ENCODE assay signal across 29 cellular contexts in genomic region chr11:2129699-2130366, GRCh38. TPM values are rescaled to one million over a fixed set of nuclear protein-coding genes. Genes with fewer than 3 reads are reported as not detected.
"Had no signal": no experiment of that assay in that cellular context is flagged by ENCODE, and none has a peak within 500 bp of the region (broad histone marks: within the 10 kb centered on the region; RNA-seq: fewer than 3 reads in every experiment).

No MANE protein-coding gene starts in this region.

- H3K4me1 Mint-ChIP-seq: endodermal cell had no signal

- H3K9me3 Mint-ChIP-seq: endodermal cell; nephron; stimulated activated effector memory CD8-positive, alpha-beta T cell treated with anti-CD3 and anti-CD28 coated beads, Interleukin-12 subunit alpha, Interleukin-12 subunit beta, amount 100 ng/mL, for 72 hours had no signal

- DNase-seq: cerebellar nuclear complex; colonic mucosa; dermis blood vessel endothelial cell; effector CD4-positive, alpha-beta T cell; endodermal cell; erythroblast; foreskin melanocyte; heart right ventricle; hypothalamus; lower lobe of right lung; midbrain; naive B cell; small intestine; stimulated activated CD4-positive, alpha-beta T cell treated with anti-CD3 and anti-CD28 coated beads, Interleukin-4, amount 100 ng/mL, for 1 hour; stimulated activated CD8-positive, alpha-beta memory T cell treated with anti-CD3 and anti-CD28 coated beads, Interleukin-4, amount 100 ng/mL, for 48 hours; stimulated activated naive CD8-positive, alpha-beta T cell treated with anti-CD3 and anti-CD28 coated beads, Interleukin-15, Interleukin-2, amounts not matched to agents 100 U/mL and 50 U/mL, for 24 hours; thyroid gland; uterus had no signal

- H3K36me3 ChIP-seq: colonic mucosa, left lung, lower lobe of right lung, neutrophil, suprapubic skin, thyroid gland, upper lobe of left lung, uterus had no signal

- H3K4me3 ChIP-seq: colonic mucosa, heart right ventricle, left lung, lower lobe of right lung, suprapubic skin, thyroid gland, upper lobe of left lung, uterus had no signal

- H3K27me3 ChIP-seq: thyroid gland, uterus had no signal

- H3K27ac Mint-ChIP-seq: endodermal cell; memory B cell; stimulated activated effector memory CD8-positive, alpha-beta T cell treated with anti-CD3 and anti-CD28 coated beads, Interleukin-12 subunit alpha, Interleukin-12 subunit beta, amount 100 ng/mL, for 72 hours had no signal

- H3K27ac ChIP-seq: colonic mucosa, heart right ventricle, left lung, lower lobe of right lung, neutrophil, suprapubic skin, thyroid gland, upper lobe of left lung, uterus had no signal

- H3K4me3 Mint-ChIP-seq: endodermal cell; memory B cell; stimulated activated effector memory CD8-positive, alpha-beta T cell treated with anti-CD3 and anti-CD28 coated beads, Interleukin-12 subunit alpha, Interleukin-12 subunit beta, amount 100 ng/mL, for 72 hours had no signal

- H3K9me3 ChIP-seq: colonic mucosa, heart right ventricle, left lung, lower lobe of right lung, neutrophil, suprapubic skin, thyroid gland, upper lobe of left lung, uterus had no signal

- ATAC-seq: heart right ventricle; left lung; lower lobe of right lung; stimulated activated effector memory CD8-positive, alpha-beta T cell treated with anti-CD3 and anti-CD28 coated beads, Interleukin-12 subunit alpha, Interleukin-12 subunit beta, amount 100 ng/mL, for 72 hours; stimulated activated naive CD8-positive, alpha-beta T cell treated with anti-CD3 and anti-CD28 coated beads, Interleukin-15, Interleukin-2, amounts not matched to agents 100 U/mL and 50 U/mL, for 24 hours had no signal

- H3K4me1 ChIP-seq: colonic mucosa, left lung, lower lobe of right lung, suprapubic skin, thyroid gland, upper lobe of left lung, uterus had no signal

RNA-seq across cellular contexts. Expression of gene INS, which starts 31.2 kb away (rescaled TPM):
- total RNA-seq: dermis blood vessel endothelial cell, endodermal cell, endothelial cell of umbilical vein, glomerular endothelial cell, left lung, lower lobe of right lung, osteocyte, pulmonary artery endothelial cell, suprapubic skin, thyroid gland, uterus had no signal
- polyA plus RNA-seq: endothelial cell of umbilical vein had no signal

RNA-seq across cellular contexts. Expression of gene TH, which starts 41.8 kb away (rescaled TPM):
- total RNA-seq: dermis blood vessel endothelial cell, endodermal cell, endothelial cell of umbilical vein, heart right ventricle, lower lobe of right lung, pulmonary artery endothelial cell, thyroid gland, upper lobe of left lung had no signal
- polyA plus RNA-seq: endothelial cell of umbilical vein had no signal
